21 cellular contexts compared by ENCODE assay signal in genomic region chr15:68712886-68713285, GRCh38.
"Had no signal": no experiment of that assay in that cellular context is flagged by ENCODE, and none has a peak within 500 bp of the region (broad histone marks: within the 10 kb centered on the region; RNA-seq: fewer than 3 reads in every experiment).

No MANE protein-coding gene starts in this region.

- ATAC-seq: Right ventricle myocardium inferior had no signal

- H3K4me1 ChIP-seq: SJSA1 had no signal

- H3K36me3 ChIP-seq: SJSA1 had no signal

- H3K9me3 ChIP-seq: MG63, SJSA1 had no signal

- DNase-seq: Karpas-422, KG1, MG63, NCI-H1092, NCI-H1105 treated with DMSO at 0.1 percent for 48 hours, NCI-H1417 treated with DMSO at 0.1 percent for 48 hours, NCI-H187, NCI-H2029, NCI-H2081 treated with DMSO at 0.1 percent for 48 hours, NCI-H2171, NCI-H226, NCI-H446, NCI-H510A, NCI-H524 treated with DMSO at 0.1 percent for 48 hours, NCI-H69, NCI-H774, OCI-M1, SIG-M5 had no signal

- H3K27ac ChIP-seq: SJSA1, SK-N-MC had no signal

- H3K27me3 ChIP-seq: MG63, SJSA1 had no signal

- H3K4me3 ChIP-seq: MG63, SJSA1, SK-N-MC had no signal
